In the genomic region with DNA sequence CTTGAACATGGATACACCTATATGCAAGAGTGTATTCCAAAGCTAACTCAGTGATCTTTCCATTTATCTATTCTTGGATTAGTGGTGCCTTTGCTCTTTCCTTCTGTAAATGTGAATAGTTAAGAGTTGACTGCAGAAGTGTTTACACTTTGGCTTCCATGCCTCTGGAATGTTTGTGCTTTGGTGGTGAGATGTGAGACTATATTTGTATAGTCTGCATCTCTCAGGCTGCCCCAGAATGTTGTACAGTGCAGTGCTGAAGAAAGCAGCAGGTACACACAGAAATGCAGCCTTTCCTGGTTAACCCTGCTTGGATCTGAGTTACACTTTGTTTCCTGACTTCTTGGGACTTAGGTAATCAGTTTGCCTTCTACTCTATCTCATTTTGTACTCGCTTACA, we compare ENCODE assay signal across 19 cellular contexts.
"Had no signal": no experiment of that assay in that cellular context is flagged by ENCODE, and none has a peak within 500 bp of the region (broad histone marks: within the 10 kb centered on the region; RNA-seq: fewer than 3 reads in every experiment).

No MANE protein-coding gene starts in this region.

- H3K4me3 Mint-ChIP-seq: activated CD4-positive, alpha-beta T cell treated with anti-CD3 and anti-CD28 coated beads, Interleukin-2, amount 10 ng/mL, durations not matched to agents 7 days and 5 days; activated naive CD8-positive, alpha-beta T cell; dendritic cell treated with granulocyte-macrophage colony-stimulating factor and Interleukin-4, amounts not matched to agents 40 ng/mL and 50 ng/mL, for 4 days; memory B cell; natural killer cell treated with Interleukin-12 subunit alpha and Interleukin-12 subunit beta and Interleukin-15 and Interleukin-18, amount 100 ng/mL, for 72 hours had no signal

- H3K27ac Mint-ChIP-seq: activated CD4-positive, alpha-beta T cell treated with anti-CD3 and anti-CD28 coated beads, Interleukin-2, amount 10 ng/mL, durations not matched to agents 7 days and 5 days; activated naive CD8-positive, alpha-beta T cell; dendritic cell treated with granulocyte-macrophage colony-stimulating factor and Interleukin-4, amounts not matched to agents 40 ng/mL and 50 ng/mL, for 4 days; memory B cell; natural killer cell treated with Interleukin-12 subunit alpha and Interleukin-12 subunit beta and Interleukin-15 and Interleukin-18, amount 100 ng/mL, for 72 hours had no signal

- H3K27me3 ChIP-seq: brain microvascular endothelial cell, right atrium auricular region, transverse colon had no signal

- H3K36me3 Mint-ChIP-seq: activated naive CD8-positive, alpha-beta T cell; memory B cell; natural killer cell treated with Interleukin-12 subunit alpha and Interleukin-12 subunit beta and Interleukin-15 and Interleukin-18, amount 100 ng/mL, for 72 hours had no signal

- H3K4me1 Mint-ChIP-seq: activated CD4-positive, alpha-beta T cell treated with anti-CD3 and anti-CD28 coated beads, Interleukin-2, amount 10 ng/mL, durations not matched to agents 7 days and 5 days had no signal

- H3K36me3 ChIP-seq: brain microvascular endothelial cell, right atrium auricular region, transverse colon had no signal

- H3K4me3 ChIP-seq: right atrium auricular region, transverse colon had no signal

- H3K27me3 Mint-ChIP-seq: activated CD4-positive, alpha-beta T cell treated with anti-CD3 and anti-CD28 coated beads, Interleukin-2, amount 10 ng/mL, durations not matched to agents 7 days and 5 days; activated naive CD8-positive, alpha-beta T cell; memory B cell; progenitor cell of endocrine pancreas had no signal

- H3K9me3 ChIP-seq: right atrium auricular region, transverse colon had no signal

- H3K9me3 Mint-ChIP-seq: activated CD4-positive, alpha-beta T cell treated with anti-CD3 and anti-CD28 coated beads, Interleukin-2, amount 10 ng/mL, durations not matched to agents 7 days and 5 days; dendritic cell treated with granulocyte-macrophage colony-stimulating factor and Interleukin-4, amounts not matched to agents 40 ng/mL and 50 ng/mL, for 4 days; memory B cell; natural killer cell treated with Interleukin-12 subunit alpha and Interleukin-12 subunit beta and Interleukin-15 and Interleukin-18, amount 100 ng/mL, for 72 hours had no signal

- DNase-seq: activated CD4-positive, alpha-beta T cell treated with anti-CD3 and anti-CD28 coated beads, Interleukin-2, amount 10 ng/mL, durations not matched to agents 7 days and 5 days; activated CD8-positive, alpha-beta memory T cell treated with anti-CD3 and anti-CD28 coated beads for 24 hours; activated gamma-delta T cell treated with Interleukin-2 at 50 U/mL for 16 hours; amygdala; brain microvascular endothelial cell; effector memory CD4-positive, alpha-beta T cell; islet precursor cell; occipital lobe; small intestine; stimulated activated naive CD8-positive, alpha-beta T cell treated with anti-CD3 and anti-CD28 coated beads, Interleukin-15, Interleukin-2, amounts not matched to agents 100 U/mL and 50 U/mL, for 24 hours; T-helper 2 cell; transverse colon had no signal

- ATAC-seq: natural killer cell treated with Interleukin-12 subunit alpha and Interleukin-12 subunit beta and Interleukin-15 and Interleukin-18, amount 100 ng/mL, for 72 hours; stimulated activated naive CD8-positive, alpha-beta T cell treated with anti-CD3 and anti-CD28 coated beads, Interleukin-15, Interleukin-2, amounts not matched to agents 100 U/mL and 50 U/mL, for 24 hours had no signal

- H3K27ac ChIP-seq: brain microvascular endothelial cell, epithelial cell of prostate, right atrium auricular region had no signal
